11 cellular contexts compared by ENCODE assay signal in the genomic region with DNA sequence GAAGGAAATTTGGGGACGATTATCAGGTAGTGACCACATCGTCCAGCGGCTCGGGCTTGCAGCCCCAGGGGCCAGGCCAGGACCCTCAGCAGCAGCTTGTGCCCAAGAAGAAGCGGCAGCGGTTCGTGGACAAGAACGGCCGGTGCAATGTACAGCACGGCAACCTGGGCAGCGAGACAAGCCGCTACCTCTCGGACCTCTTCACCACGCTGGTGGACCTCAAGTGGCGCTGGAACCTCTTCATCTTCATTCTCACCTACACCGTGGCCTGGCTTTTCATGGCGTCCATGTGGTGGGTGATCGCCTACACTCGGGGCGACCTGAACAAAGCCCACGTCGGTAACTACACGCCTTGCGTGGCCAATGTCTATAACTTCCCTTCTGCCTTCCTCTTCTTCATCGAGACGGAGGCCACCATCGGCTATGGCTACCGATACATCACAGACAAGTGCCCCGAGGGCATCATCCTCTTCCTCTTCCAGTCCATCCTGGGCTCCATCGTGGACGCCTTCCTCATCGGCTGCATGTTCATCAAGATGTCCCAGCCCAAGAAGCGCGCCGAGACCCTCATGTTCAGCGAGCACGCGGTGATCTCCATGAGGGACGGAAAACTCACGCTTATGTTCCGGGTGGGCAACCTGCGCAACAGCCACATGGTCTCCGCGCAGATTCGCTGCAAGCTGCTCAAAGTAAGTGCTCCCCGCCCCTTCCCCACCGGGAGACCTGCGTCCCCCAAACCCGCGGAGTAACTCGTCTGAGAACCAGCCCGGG. TPM values are rescaled to one million over a fixed set of nuclear protein-coding genes. Genes with fewer than 3 reads are reported as not detected.
DNase-seq lines count a peak whose midpoint lies in the region; ATAC-seq and TF ChIP-seq lines count a peak whose summit lies in the region.
"Had no signal": no experiment of that assay in that cellular context is flagged by ENCODE, and none has a peak within 500 bp of the region (broad histone marks: within the 10 kb centered on the region; RNA-seq: fewer than 3 reads in every experiment).

No MANE protein-coding gene starts in this region.

- no peaks in the 10 kb centered on the region for H3K4me1 ChIP-seq in urinary bladder (ENCODE audit: insufficient read depth)

- H3K4me3 Mint-ChIP-seq in naive thymus-derived CD8-positive, alpha-beta T cell, result peak overlapping the region in 9 of 10 donors; percentile 30 to 78 (median 62)

- H3K4me3 ChIP-seq in epithelial cell of proximal tubule (ENCODE audit: low read depth, low read length) (peak overlapping the region; percentile 60), urinary bladder (ENCODE audit: low read depth, low read length) (peak overlapping the region; percentile 47)

- H3K27me3 Mint-ChIP-seq in naive thymus-derived CD8-positive, alpha-beta T cell, result peaks cover 17 to 59% (median 31%) of the 10 kb centered on the region in 5 donors

- H3K27ac Mint-ChIP-seq in naive thymus-derived CD8-positive, alpha-beta T cell, result peak overlapping the region in 1 of 10 donors; percentile 69

- POLR2A ChIA-PET in naive thymus-derived CD8-positive, alpha-beta T cell (lab: Charles Lee), result no interaction called here

- ATAC-seq in Right ventricle myocardium inferior (no peak), Right ventricle myocardium superior (ENCODE audit: poor library complexity) (no peak), GM18873 (IDR thresholded peaks at IDR 0.05; ENCODE audit: low FRiP score, unreplicated experiment) (no peak)
- ATAC-seq in naive thymus-derived CD8-positive, alpha-beta T cell, result no peak

- H3K36me3 ChIP-seq in urinary bladder (ENCODE audit: insufficient read depth), result no peaks in the 10 kb centered on the region

- no peaks in the 10 kb centered on the region for H3K36me3 Mint-ChIP-seq in naive thymus-derived CD8-positive, alpha-beta T cell

- H3K9me3 Mint-ChIP-seq in naive thymus-derived CD8-positive, alpha-beta T cell, result peaks cover 0 to 8% (median 0%) of the 10 kb centered on the region in 9 donors

- 5% methylated on average over 52 of the region's 52 CpGs for WGBS in urinary bladder

- DNase-seq in Right ventricle myocardium inferior (ENCODE audit: missing footprints), result peak; percentile 45
- DNase-seq in Right ventricle myocardium superior, result no peak
- no peak for DNase-seq in epithelial cell of proximal tubule (ENCODE audit: low read depth)
- DNase-seq in naive thymus-derived CD8-positive, alpha-beta T cell, result no peak
- no peak for DNase-seq in SIG-M5 (lab: John Stamatoyannopoulos, UW)
- no peak for DNase-seq in HK-2 (ENCODE audit: unreplicated experiment)
- DNase-seq: activated naive CD4-positive, alpha-beta T cell treated with anti-CD3 and anti-CD28 coated beads, Interleukin-2, amount 50 U/mL, for 16 hours; T-helper 9 cell had no signal

- no peak overlapping the region for H3K27ac ChIP-seq in urinary bladder (ENCODE audit: low read depth)
- H3K27ac ChIP-seq: HL-60 had no signal

- TF ChIP-seq CTCF in epithelial cell of proximal tubule (conservative IDR thresholded peaks at IDR 0.05; ENCODE audit: low read depth, low read length), result no peak

- intact Hi-C loops in Right ventricle myocardium inferior (cut with DNase I) (no loop called here), Right ventricle myocardium superior (cut with DNase I) (no loop called here)

- H3K4me1 Mint-ChIP-seq in naive thymus-derived CD8-positive, alpha-beta T cell, result peaks cover 5 to 22% (median 9%) of the 10 kb centered on the region in 4 donors

RNA-seq across cellular contexts. Expression of gene KCNJ3, which starts 0.5 kb away (rescaled TPM):
- 2.6 TPM for total RNA-seq in Right ventricle myocardium inferior
- total RNA-seq in Right ventricle myocardium superior, result 2.0 TPM
- 0.12 TPM in 1 of 2 replicates, not detected in the other for total RNA-seq in epithelial cell of proximal tubule
- not detected for total RNA-seq in naive thymus-derived CD8-positive, alpha-beta T cell
- polyA plus RNA-seq in naive thymus-derived CD8-positive, alpha-beta T cell, result not detected
- total RNA-seq in urinary bladder, result 2.3 TPM
- 0.52 TPM for polyA plus RNA-seq in urinary bladder
